8 cellular contexts compared by ENCODE assay signal in the genomic region with DNA sequence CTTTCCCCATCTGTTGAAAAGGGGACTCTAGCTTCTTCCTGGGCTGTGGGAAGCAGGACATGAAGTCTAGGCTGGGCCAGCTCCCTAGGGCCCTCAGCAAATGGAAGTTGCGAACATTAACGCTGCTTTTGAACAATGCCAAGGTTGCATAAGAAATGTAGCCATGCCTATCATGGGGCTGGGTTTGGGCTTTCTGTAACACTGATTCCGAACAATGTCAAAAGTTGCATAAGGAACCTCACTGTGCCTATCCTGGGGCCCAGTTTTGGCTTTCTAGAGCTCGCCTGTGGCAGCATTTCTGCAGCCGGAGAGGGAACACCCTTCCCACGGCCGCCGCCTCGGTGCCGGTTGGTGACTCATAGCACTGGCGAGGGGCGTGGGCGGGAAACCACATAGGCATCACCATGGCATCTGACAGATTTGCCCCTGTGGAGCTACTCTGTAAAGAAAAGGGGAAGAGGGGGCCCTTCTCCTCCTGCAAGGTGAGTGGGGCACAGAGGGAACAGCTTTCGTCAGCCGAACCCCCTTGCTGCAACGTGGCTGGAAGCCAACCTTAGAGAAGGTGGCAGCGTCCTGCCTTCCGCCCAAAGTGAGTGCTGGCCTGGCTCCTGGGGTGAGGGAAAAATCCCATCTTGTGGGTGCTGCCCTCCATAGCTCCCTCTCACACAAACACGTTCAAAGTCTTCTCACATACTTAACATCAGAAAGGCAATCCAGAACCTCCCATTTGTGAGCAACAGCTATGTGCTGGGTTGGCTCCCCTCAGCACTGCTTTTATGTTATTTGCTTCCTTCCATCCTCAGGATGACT. TPM values are rescaled to one million over a fixed set of nuclear protein-coding genes. Genes with fewer than 3 reads are reported as not detected.
DNase-seq lines count a peak whose midpoint lies in the region; ATAC-seq and TF ChIP-seq lines count a peak whose summit lies in the region.

No MANE protein-coding gene starts in this region.

- peak; percentile 77 for DNase-seq in AG20443 (ENCODE audit: low spot score)
- DNase-seq in KBM-7, result peak; percentile 75
- peak; percentile 69 for DNase-seq in activated CD4-positive, alpha-beta T cell treated with anti-CD3 and anti-CD28 coated beads, Interleukin-2, amount 50 U/mL, for 1 hour
- no peak for DNase-seq in chondrocyte (ENCODE audit: low spot score)
- DNase-seq in sciatic nerve (ENCODE audit: low spot score), result peak; percentile 70
- no peak for DNase-seq in GM20000 (ENCODE audit: low spot score)

- peak; percentile 64 for ATAC-seq in sciatic nerve
- no peak for ATAC-seq in GM18861 (IDR thresholded peaks at IDR 0.05; ENCODE audit: unreplicated experiment)
- ATAC-seq in HG03095 (IDR thresholded peaks at IDR 0.05; ENCODE audit: unreplicated experiment), result no peak

- TF ChIP-seq CTCF in chondrocyte (IDR thresholded peaks at IDR 0.05), result no peak
- TF ChIP-seq CTCF in GM20000 (IDR thresholded peaks at IDR 0.05; ENCODE audit: extremely low read depth, missing control alignments), result no peak

- in situ Hi-C loops in KBM-7 (cut with MboI; ENCODE audit: low pct_unique_long_range_greater_than_20kb, low sequenced_read_pairs), result no loop called here

- H3K4me3 Mint-ChIP-seq in chondrocyte (ENCODE audit: unreplicated experiment), result no peak overlapping the region

- intact Hi-C loops in sciatic nerve (cut with DNase I), result no loop called here

- no peaks in the 10 kb centered on the region for H3K9me3 Mint-ChIP-seq in chondrocyte (ENCODE audit: low read depth)

- peaks cover 2% of the 10 kb centered on the region for H3K36me3 Mint-ChIP-seq in chondrocyte (ENCODE audit: low read depth)

- H3K27me3 Mint-ChIP-seq in chondrocyte (ENCODE audit: low read depth), result peaks cover 14% of the 10 kb centered on the region

- H3K27ac Mint-ChIP-seq in chondrocyte (ENCODE audit: unreplicated experiment), result peak overlapping the region; percentile 42

- peaks cover 12% of the 10 kb centered on the region for H3K4me1 Mint-ChIP-seq in chondrocyte (ENCODE audit: low read depth)

RNA-seq across cellular contexts. Expression of gene ATP2B2, which starts 46.6 kb away (rescaled TPM):
- total RNA-seq in chondrocyte (0.08 to 0.25 TPM (median 0.24 TPM) in 3 replicates), sciatic nerve (1.4 TPM)

Comparison
In these comparisons a context has a peak if more than half of its experiments do, and no peak if none do; other contexts are left out.
1. DNase-seq: peak in AG20443 (single experiment), KBM-7 (single experiment), activated CD4-positive, alpha-beta T cell treated with anti-CD3 and anti-CD28 coated beads, Interleukin-2, amount 50 U/mL, for 1 hour (single experiment) and sciatic nerve (single experiment); none in chondrocyte (single experiment) and GM20000 (single experiment).